In genomic region chr3:38084019-38084968, GRCh38 we compare ENCODE assay signal across 9 cellular contexts. TPM values are rescaled to one million over a fixed set of nuclear protein-coding genes. Genes with fewer than 3 reads are reported as not detected.
DNase-seq lines count a peak whose midpoint lies in the region; ATAC-seq, FAIRE-seq and TF ChIP-seq lines count a peak whose summit lies in the region.
"Had no signal": no experiment of that assay in that cellular context is flagged by ENCODE, and none has a peak within 500 bp of the region (broad histone marks: within the 10 kb centered on the region; RNA-seq: fewer than 3 reads in every experiment).

No MANE protein-coding gene starts in this region.

- no peak overlapping the region for H3K4me2 ChIP-seq in HepG2 (ENCODE audit: low read depth, low read length)

- H3K27ac ChIP-seq in HUES6 (ENCODE audit: low read depth, low read length) (no peak overlapping the region), HepG2 (ENCODE audit: extremely low read length, insufficient read depth, low read length) (peak overlapping the region; percentile 18)

- TF ChIP-seq CTCF in BE2C (IDR thresholded peaks at IDR 0.05; ENCODE audit: low read depth, low read length) (no peak), HepG2 (CRISPR knock-in tag; IDR thresholded peaks at IDR 0.05) (no peak)

- CTCF ChIA-PET in HepG2 (lab: Yijun Ruan, JAX; ENCODE audit: low intra/inter-chr PET ratio, low total read pairs): no interaction called here

- TF ChIP-seq EP300 in HepG2 (IDR thresholded peaks at IDR 0.05; ENCODE audit: low read depth in 2 of 2, low read length in 2 of 2) (no peak), HepG2 (CRISPR knock-in tag; IDR thresholded peaks at IDR 0.05; ENCODE audit: borderline replicate concordance) (no peak)

- H3K4me3 ChIP-seq in BE2C (ENCODE audit: low read depth, low read length): no peak overlapping the region
- H3K4me3 ChIP-seq in HUES6 (ENCODE audit: low read depth, low read length): peak overlapping the region; percentile 19; the same call in 1 of the 2 replicates
- H3K4me3 ChIP-seq in HepG2 (replicated peaks in 1 of 3; ENCODE audit: insufficient read depth in 1 of 3, low read depth in 2 of 3, low read length in 3 of 3): no peak overlapping the region

- peak; percentile 23 for FAIRE-seq in HepG2 (lab: Jason Lieb, UNC)

- no TSS peak for BruUV-seq in HepG2 (replicated peaks; lab: Mats Ljungman, UMichigan)

- H3K27me3 ChIP-seq in BE2C (no peaks in the 10 kb centered on the region), HUES6 (ENCODE audit: control insufficient read depth, insufficient read depth, low read length) (no peaks in the 10 kb centered on the region), HepG2 (ENCODE audit: control insufficient read depth in 1 of 2, insufficient read depth in 2 of 2, low read length in 2 of 2) (no peaks in the 10 kb centered on the region; a peak in 1 of 5 replicates)

- DNase-seq in BE2C: peak; percentile 26
- DNase-seq in activated naive CD8-positive, alpha-beta T cell treated with anti-CD3 and anti-CD28 coated beads, Interleukin-2, amount 50 U/mL, for 24 hours: peak; percentile 11
- DNase-seq in HepG2 (ENCODE audit: low spot score): peak; percentile 12
- no peak for DNase-seq in NCI-H526 (lab: John Stamatoyannopoulos, UW)
- no peak for DNase-seq in activated CD4-positive, CD25-positive, alpha-beta regulatory T cell treated with anti-CD3 and anti-CD28 coated beads, Interleukin-2, amount 50 U/mL, for 72 hours
- DNase-seq in NCI-H2107 treated with DMSO at 0.1 percent for 48 hours (lab: John Stamatoyannopoulos, UW; ENCODE audit: unreplicated experiment): no peak
- DNase-seq: NCI-H1417 had no signal

- peaks cover 3% of the 10 kb centered on the region for H3K4me1 Mint-ChIP-seq in activated naive CD8-positive, alpha-beta T cell treated with anti-CD3 and anti-CD28 coated beads, Interleukin-2, amount 50 U/mL, for 24 hours

- 64% methylated on average over 14 of the region's 14 CpGs for WGBS in HepG2 (ENCODE audit: low lambda C conversion rate)

- TF ChIP-seq POLR2A in HepG2 (IDR thresholded peaks at IDR 0.05; ENCODE audit: insufficient read depth in 1 of 2, low read depth in 2 of 2, low read length in 2 of 2): no peak

- H3K36me3 Mint-ChIP-seq in activated naive CD8-positive, alpha-beta T cell treated with anti-CD3 and anti-CD28 coated beads, Interleukin-2, amount 50 U/mL, for 24 hours (ENCODE audit: low read depth): peaks cover 5% of the 10 kb centered on the region

- peak; percentile 71 for ATAC-seq in activated naive CD8-positive, alpha-beta T cell treated with anti-CD3 and anti-CD28 coated beads, Interleukin-2, amount 50 U/mL, for 24 hours
- ATAC-seq in HepG2 (peak; percentile 71), GM18909 (IDR thresholded peaks at IDR 0.05; ENCODE audit: poor library complexity, unreplicated experiment) (no peak)

- intact Hi-C loops in HepG2 (cut with micrococcal nuclease; ENCODE audit: unreplicated experiment): no loop called here

- H3K27me3 Mint-ChIP-seq in activated naive CD8-positive, alpha-beta T cell treated with anti-CD3 and anti-CD28 coated beads, Interleukin-2, amount 50 U/mL, for 24 hours: no peaks in the 10 kb centered on the region

- H3K4me3 Mint-ChIP-seq in activated naive CD8-positive, alpha-beta T cell treated with anti-CD3 and anti-CD28 coated beads, Interleukin-2, amount 50 U/mL, for 24 hours: peak overlapping the region; percentile 34

- in situ Hi-C loops in HepG2 (cut with HindIII; ENCODE audit: extremely low pct_ligation_motif_present, low pct_unique_long_range_greater_than_20kb): no loop called here

- H2AFZ ChIP-seq in HepG2 (ENCODE audit: low read length): no peak overlapping the region

- H3K9me3 ChIP-seq in BE2C: no peaks in the 10 kb centered on the region
- H3K9me3 ChIP-seq in HUES6 (ENCODE audit: control insufficient read depth, insufficient read depth, low read depth, low read length): peaks cover 10% of the 10 kb centered on the region
- no peaks in the 10 kb centered on the region for H3K9me3 ChIP-seq in HepG2 (ENCODE audit: low read length)

- H3K9ac ChIP-seq in HUES6 (ENCODE audit: low read length) (no peak overlapping the region), HepG2 (ENCODE audit: insufficient read depth, low read depth, low read length) (no peak overlapping the region)

- TF ChIP-seq RAD21 in HepG2 (CRISPR knock-in tag; IDR thresholded peaks at IDR 0.05): no peak

- H3K36me3 ChIP-seq in BE2C (no peaks in the 10 kb centered on the region), HUES6 (ENCODE audit: control insufficient read depth, insufficient read depth, low read length) (peaks cover 6% of the 10 kb centered on the region; the same call in 1 of the 2 replicates), HepG2 (replicated peaks in 1 of 2; ENCODE audit: control insufficient read depth in 1 of 2, insufficient read depth in 2 of 2, low read length in 2 of 2) (no peaks in the 10 kb centered on the region)

- no peaks in the 10 kb centered on the region for H4K20me1 ChIP-seq in HepG2 (ENCODE audit: insufficient read depth, low read length)

- H3K79me2 ChIP-seq in HepG2 (ENCODE audit: insufficient read depth, low read length): no peaks in the 10 kb centered on the region

- peaks cover 8% of the 10 kb centered on the region for H3K9me3 Mint-ChIP-seq in activated naive CD8-positive, alpha-beta T cell treated with anti-CD3 and anti-CD28 coated beads, Interleukin-2, amount 50 U/mL, for 24 hours

- peak overlapping the region; percentile 70 for H3K27ac Mint-ChIP-seq in activated naive CD8-positive, alpha-beta T cell treated with anti-CD3 and anti-CD28 coated beads, Interleukin-2, amount 50 U/mL, for 24 hours

- POLR2A ChIA-PET in HepG2 (lab: Yijun Ruan, JAX): interaction anchor here (1.5 kb wide), 1 partner anchor 263 kb away, joined by 5 read pairs; the partner anchor contains the start of gene XYLB

- H3K4me1 ChIP-seq in BE2C (no peaks in the 10 kb centered on the region), HUES6 (ENCODE audit: control insufficient read depth, insufficient read depth, low read length) (no peaks in the 10 kb centered on the region), HepG2 (ENCODE audit: insufficient read depth, low read length) (no peaks in the 10 kb centered on the region)

RNA-seq across cellular contexts. Expression of gene DLEC1, which starts 45.3 kb away (rescaled TPM):
- polyA plus RNA-seq in BE2C (2012; ENCODE audit: insufficient read depth, insufficient read length, low read depth): not detected
- total RNA-seq in HepG2 (2016; rRNA removed; fragmentation: Illumina TruSeq; extraction: Trizol): not detected in 2 replicates
- total RNA-seq in HepG2 (2016; cell fraction: cytosol; rRNA removed; fragmentation: Illumina TruSeq; extraction: Trizol; ENCODE audit: low read depth): not detected in 2 replicates
- total RNA-seq in HepG2 (2016; cell fraction: insoluble cytoplasmic fraction; rRNA removed; fragmentation: Illumina TruSeq; extraction: Trizol): not detected in 2 replicates
- total RNA-seq in HepG2 (2016; cell fraction: membrane; rRNA removed; fragmentation: Illumina TruSeq; extraction: Trizol): not detected in 2 replicates
- total RNA-seq in HepG2 (2016; cell fraction: nucleus; rRNA removed; fragmentation: Illumina TruSeq; extraction: Trizol): not detected in 2 replicates
- polyA plus RNA-seq in HepG2 (2011; rRNA removed): 0.09 and 0.13 TPM in 2 replicates
- 0.01 TPM in 1 of 2 replicates, not detected in the other for polyA plus RNA-seq in HepG2 (2011; cell fraction: cytosol; rRNA removed)
- 0.56 and 0.99 TPM in 2 replicates for polyA plus RNA-seq in HepG2 (2011; cell fraction: nucleus; rRNA removed)
- 0.47 and 0.54 TPM in 2 replicates for polyA plus RNA-seq in HepG2 (2012)
- not detected in 2 replicates for polyA plus RNA-seq in HepG2 (2016; cell fraction: cytosol; fragmentation: Illumina TruSeq; extraction: Trizol; ENCODE audit: low read depth)
- not detected in 2 replicates for polyA plus RNA-seq in HepG2 (2016; cell fraction: insoluble cytoplasmic fraction; fragmentation: Illumina TruSeq; extraction: Trizol; ENCODE audit: low read depth)
- not detected in 2 replicates for polyA plus RNA-seq in HepG2 (2016; cell fraction: membrane; fragmentation: Illumina TruSeq; extraction: Trizol; ENCODE audit: low read depth)
- polyA plus RNA-seq in HepG2 (2016; cell fraction: nucleus; fragmentation: Illumina TruSeq; extraction: Trizol; ENCODE audit: insufficient read depth, low read depth): not detected in 2 replicates
- polyA minus RNA-seq in HepG2 (2011; rRNA and poly(A)+ RNA removed; ENCODE audit: low replicate concordance): 0.40 TPM in 1 of 2 replicates, not detected in the other
- polyA minus RNA-seq in HepG2 (2011; cell fraction: cytosol; rRNA and poly(A)+ RNA removed): not detected in 2 replicates
- 0.77 and 0.99 TPM in 2 replicates for polyA minus RNA-seq in HepG2 (2011; cell fraction: nucleus; rRNA and poly(A)+ RNA removed)

RNA-seq across cellular contexts. Expression of gene ACAA1, which starts 52.6 kb away (rescaled TPM):
- 40.7 TPM for polyA plus RNA-seq in BE2C (2012; ENCODE audit: insufficient read depth, insufficient read length, low read depth)
- total RNA-seq in HepG2 (2016; rRNA removed; fragmentation: Illumina TruSeq; extraction: Trizol): 60.8 and 107 TPM in 2 replicates
- total RNA-seq in HepG2 (2016; cell fraction: cytosol; rRNA removed; fragmentation: Illumina TruSeq; extraction: Trizol; ENCODE audit: low read depth): 27.5 and 27.8 TPM in 2 replicates
- 63.4 and 105 TPM in 2 replicates for total RNA-seq in HepG2 (2016; cell fraction: insoluble cytoplasmic fraction; rRNA removed; fragmentation: Illumina TruSeq; extraction: Trizol)
- 52.7 and 55.5 TPM in 2 replicates for total RNA-seq in HepG2 (2016; cell fraction: membrane; rRNA removed; fragmentation: Illumina TruSeq; extraction: Trizol)
- total RNA-seq in HepG2 (2016; cell fraction: nucleus; rRNA removed; fragmentation: Illumina TruSeq; extraction: Trizol): 75.4 and 87.9 TPM in 2 replicates
- polyA plus RNA-seq in HepG2 (2011; rRNA removed): 188 and 221 TPM in 2 replicates
- 169 and 202 TPM in 2 replicates for polyA plus RNA-seq in HepG2 (2011; cell fraction: cytosol; rRNA removed)
- 588 and 662 TPM in 2 replicates for polyA plus RNA-seq in HepG2 (2011; cell fraction: nucleus; rRNA removed)
- polyA plus RNA-seq in HepG2 (2012): 125 and 170 TPM in 2 replicates
- 44.3 and 47.9 TPM in 2 replicates for polyA plus RNA-seq in HepG2 (2016; cell fraction: cytosol; fragmentation: Illumina TruSeq; extraction: Trizol; ENCODE audit: low read depth)
- 240 and 247 TPM in 2 replicates for polyA plus RNA-seq in HepG2 (2016; cell fraction: insoluble cytoplasmic fraction; fragmentation: Illumina TruSeq; extraction: Trizol; ENCODE audit: low read depth)
- polyA plus RNA-seq in HepG2 (2016; cell fraction: membrane; fragmentation: Illumina TruSeq; extraction: Trizol; ENCODE audit: low read depth): 62.9 and 66.6 TPM in 2 replicates
- polyA plus RNA-seq in HepG2 (2016; cell fraction: nucleus; fragmentation: Illumina TruSeq; extraction: Trizol; ENCODE audit: insufficient read depth, low read depth): 290 and 311 TPM in 2 replicates
- polyA minus RNA-seq in HepG2 (2011; rRNA and poly(A)+ RNA removed; ENCODE audit: low replicate concordance): 57.0 and 213 TPM in 2 replicates
- polyA minus RNA-seq in HepG2 (2011; cell fraction: cytosol; rRNA and poly(A)+ RNA removed): 80.2 and 80.3 TPM in 2 replicates
- polyA minus RNA-seq in HepG2 (2011; cell fraction: nucleus; rRNA and poly(A)+ RNA removed): 241 and 244 TPM in 2 replicates

RNA-seq across cellular contexts. Expression of gene MYD88, which starts 54.2 kb away (rescaled TPM):
- polyA plus RNA-seq in BE2C (2012; ENCODE audit: insufficient read depth, insufficient read length, low read depth): 9.3 TPM
- total RNA-seq in HepG2 (2016; rRNA removed; fragmentation: Illumina TruSeq; extraction: Trizol): 7.6 and 14.5 TPM in 2 replicates
- total RNA-seq in HepG2 (2016; cell fraction: cytosol; rRNA removed; fragmentation: Illumina TruSeq; extraction: Trizol; ENCODE audit: low read depth): 2.5 and 3.5 TPM in 2 replicates
- 7.2 and 14.6 TPM in 2 replicates for total RNA-seq in HepG2 (2016; cell fraction: insoluble cytoplasmic fraction; rRNA removed; fragmentation: Illumina TruSeq; extraction: Trizol)
- 6.0 and 6.5 TPM in 2 replicates for total RNA-seq in HepG2 (2016; cell fraction: membrane; rRNA removed; fragmentation: Illumina TruSeq; extraction: Trizol)
- 9.8 and 11.0 TPM in 2 replicates for total RNA-seq in HepG2 (2016; cell fraction: nucleus; rRNA removed; fragmentation: Illumina TruSeq; extraction: Trizol)
- polyA plus RNA-seq in HepG2 (2011; rRNA removed): 32.7 and 36.6 TPM in 2 replicates
- polyA plus RNA-seq in HepG2 (2011; cell fraction: cytosol; rRNA removed): 31.0 and 32.2 TPM in 2 replicates
- 53.7 and 60.9 TPM in 2 replicates for polyA plus RNA-seq in HepG2 (2011; cell fraction: nucleus; rRNA removed)
- polyA plus RNA-seq in HepG2 (2012): 19.9 and 22.6 TPM in 2 replicates
- polyA plus RNA-seq in HepG2 (2016; cell fraction: cytosol; fragmentation: Illumina TruSeq; extraction: Trizol; ENCODE audit: low read depth): 2.8 and 2.9 TPM in 2 replicates
- 51.1 and 57.2 TPM in 2 replicates for polyA plus RNA-seq in HepG2 (2016; cell fraction: insoluble cytoplasmic fraction; fragmentation: Illumina TruSeq; extraction: Trizol; ENCODE audit: low read depth)
- 9.0 and 9.6 TPM in 2 replicates for polyA plus RNA-seq in HepG2 (2016; cell fraction: membrane; fragmentation: Illumina TruSeq; extraction: Trizol; ENCODE audit: low read depth)
- 48.1 and 53.6 TPM in 2 replicates for polyA plus RNA-seq in HepG2 (2016; cell fraction: nucleus; fragmentation: Illumina TruSeq; extraction: Trizol; ENCODE audit: insufficient read depth, low read depth)
- 15.6 and 54.6 TPM in 2 replicates for polyA minus RNA-seq in HepG2 (2011; rRNA and poly(A)+ RNA removed; ENCODE audit: low replicate concordance)
- polyA minus RNA-seq in HepG2 (2011; cell fraction: cytosol; rRNA and poly(A)+ RNA removed): 19.7 and 21.8 TPM in 2 replicates
- polyA minus RNA-seq in HepG2 (2011; cell fraction: nucleus; rRNA and poly(A)+ RNA removed): 13.9 and 15.8 TPM in 2 replicates

RNA-seq across cellular contexts. Expression of gene PLCD1, which starts 54.9 kb away (rescaled TPM):
- polyA plus RNA-seq in BE2C (2012; ENCODE audit: insufficient read depth, insufficient read length, low read depth): 0.85 TPM
- 10.1 and 11.4 TPM in 2 replicates for total RNA-seq in HepG2 (2016; rRNA removed; fragmentation: Illumina TruSeq; extraction: Trizol)
- total RNA-seq in HepG2 (2016; cell fraction: cytosol; rRNA removed; fragmentation: Illumina TruSeq; extraction: Trizol; ENCODE audit: low read depth): 2.1 and 3.6 TPM in 2 replicates
- 9.3 and 12.3 TPM in 2 replicates for total RNA-seq in HepG2 (2016; cell fraction: insoluble cytoplasmic fraction; rRNA removed; fragmentation: Illumina TruSeq; extraction: Trizol)
- total RNA-seq in HepG2 (2016; cell fraction: membrane; rRNA removed; fragmentation: Illumina TruSeq; extraction: Trizol): 4.6 and 5.7 TPM in 2 replicates
- 8.0 and 8.9 TPM in 2 replicates for total RNA-seq in HepG2 (2016; cell fraction: nucleus; rRNA removed; fragmentation: Illumina TruSeq; extraction: Trizol)
- polyA plus RNA-seq in HepG2 (2011; rRNA removed): 12.4 and 12.8 TPM in 2 replicates
- polyA plus RNA-seq in HepG2 (2011; cell fraction: cytosol; rRNA removed): 7.2 and 10.7 TPM in 2 replicates
- polyA plus RNA-seq in HepG2 (2011; cell fraction: nucleus; rRNA removed): 30.9 and 33.2 TPM in 2 replicates
- 10.6 and 11.1 TPM in 2 replicates for polyA plus RNA-seq in HepG2 (2012)
- polyA plus RNA-seq in HepG2 (2016; cell fraction: cytosol; fragmentation: Illumina TruSeq; extraction: Trizol; ENCODE audit: low read depth): 2.2 and 2.7 TPM in 2 replicates
- polyA plus RNA-seq in HepG2 (2016; cell fraction: insoluble cytoplasmic fraction; fragmentation: Illumina TruSeq; extraction: Trizol; ENCODE audit: low read depth): 6.8 and 9.0 TPM in 2 replicates
- polyA plus RNA-seq in HepG2 (2016; cell fraction: membrane; fragmentation: Illumina TruSeq; extraction: Trizol; ENCODE audit: low read depth): 3.9 and 5.6 TPM in 2 replicates
- polyA plus RNA-seq in HepG2 (2016; cell fraction: nucleus; fragmentation: Illumina TruSeq; extraction: Trizol; ENCODE audit: insufficient read depth, low read depth): 13.4 and 22.2 TPM in 2 replicates
- 2.2 and 34.5 TPM in 2 replicates for polyA minus RNA-seq in HepG2 (2011; rRNA and poly(A)+ RNA removed; ENCODE audit: low replicate concordance)
- 11.5 and 15.0 TPM in 2 replicates for polyA minus RNA-seq in HepG2 (2011; cell fraction: cytosol; rRNA and poly(A)+ RNA removed)
- polyA minus RNA-seq in HepG2 (2011; cell fraction: nucleus; rRNA and poly(A)+ RNA removed): 8.4 and 11.8 TPM in 2 replicates

Comparison
In these comparisons a context has a peak if more than half of its experiments do, and no peak if none do; other contexts are left out.
1. DNase-seq: peak in BE2C (single experiment), activated naive CD8-positive, alpha-beta T cell treated with anti-CD3 and anti-CD28 coated beads, Interleukin-2, amount 50 U/mL, for 24 hours (single experiment) and HepG2 (single experiment); none in NCI-H526 (0 of 2), activated CD4-positive, CD25-positive, alpha-beta regulatory T cell treated with anti-CD3 and anti-CD28 coated beads, Interleukin-2, amount 50 U/mL, for 72 hours (single experiment) and NCI-H2107 treated with DMSO at 0.1 percent for 48 hours (single experiment).